8 cellular contexts compared by ENCODE assay signal in genomic region chr7:114930829-114931655, GRCh38. TPM values are rescaled to one million over a fixed set of nuclear protein-coding genes. Genes with fewer than 3 reads are reported as not detected.
A peak's percentile ranks its signal among the peaks of the same experiment; 100 is the strongest.
DNase-seq lines count a peak whose midpoint lies in the region; ATAC-seq and TF ChIP-seq lines count a peak whose summit lies in the region.

No MANE protein-coding gene starts in this region.

- H3K36me3 ChIP-seq in CD8-positive, alpha-beta memory T cell (ENCODE audit: insufficient read depth, low read length) = no peaks in the 10 kb centered on the region
- no peaks in the 10 kb centered on the region for H3K36me3 ChIP-seq in HUES64 (ENCODE audit: insufficient read depth, low read length)
- H3K36me3 ChIP-seq in ovary = no peaks in the 10 kb centered on the region

- ATAC-seq in GM21528 (IDR thresholded peaks at IDR 0.05; ENCODE audit: low FRiP score, unreplicated experiment) = peak; percentile 59

- peak overlapping the region; percentile 27 for H3K27ac ChIP-seq in CD8-positive, alpha-beta memory T cell (ENCODE audit: low read depth, low read length)
- H3K27ac ChIP-seq in HUES64 (ENCODE audit: low read depth, low read length) (peak overlapping the region; percentile 71), ovary (no peak overlapping the region)

- no peaks in the 10 kb centered on the region for H3K9me3 Mint-ChIP-seq in CD8-positive, alpha-beta memory T cell

- H3K27me3 Mint-ChIP-seq in CD8-positive, alpha-beta memory T cell = no peaks in the 10 kb centered on the region

- no peak for TF ChIP-seq EP300 in ovary (IDR thresholded peaks at IDR 0.05)

- H3K36me3 Mint-ChIP-seq in CD8-positive, alpha-beta memory T cell = peaks cover 0 to 4% (median 4%) of the 10 kb centered on the region in 3 donors

- peaks cover 92% of the 10 kb centered on the region for H3K4me1 ChIP-seq in CD8-positive, alpha-beta memory T cell (ENCODE audit: insufficient read depth, low read length)
- peaks cover 40% of the 10 kb centered on the region for H3K4me1 ChIP-seq in HUES64 (ENCODE audit: insufficient read depth, low read length)
- H3K4me1 ChIP-seq in ovary (ENCODE audit: insufficient read depth) = peaks cover 7% of the 10 kb centered on the region

- no peak overlapping the region; the same call in 1 of the 2 replicates for H3K9ac ChIP-seq in HUES64 (ENCODE audit: low read depth, low read length)

- H3K27ac Mint-ChIP-seq in CD8-positive, alpha-beta memory T cell = peak overlapping the region in 3 of 8 donors; percentile 84 to 97 (median 93)

- TF ChIP-seq CTCF in ovary (IDR thresholded peaks at IDR 0.05) = no peak

- H3K4me3 ChIP-seq in CD8-positive, alpha-beta memory T cell (ENCODE audit: low read length) = peak overlapping the region; percentile 47
- H3K4me3 ChIP-seq in HUES64 (ENCODE audit: low read length) (no peak overlapping the region), ovary (no peak overlapping the region)

- POLR2A ChIA-PET in CD8-positive, alpha-beta memory T cell (lab: Charles Lee) = interaction anchor here (2.0 kb wide), 1 partner anchor 8 kb away, joined by 5 read pairs; no protein-coding TSS in a partner anchor

- H3K4me1 Mint-ChIP-seq in CD8-positive, alpha-beta memory T cell = peaks cover 13 to 40% (median 36%) of the 10 kb centered on the region in 3 donors

- TF ChIP-seq POLR2A in ovary (IDR thresholded peaks at IDR 0.05) = no peak

- H3K27me3 ChIP-seq in CD8-positive, alpha-beta memory T cell (ENCODE audit: insufficient read depth, low read length, poor library complexity, severe bottlenecking) = no peaks in the 10 kb centered on the region
- H3K27me3 ChIP-seq in HUES64 (ENCODE audit: insufficient read depth, low read length) (no peaks in the 10 kb centered on the region), ovary (no peaks in the 10 kb centered on the region)

- CTCF ChIA-PET in CD8-positive, alpha-beta memory T cell (lab: Charles Lee) = interaction anchor here (1.2 to 1.3 kb wide), 2 partner anchors 55 to 66 kb away, joined by 3 read pairs; no protein-coding TSS in a partner anchor

- WGBS in HUES64 = 78% methylated on average over 4 of the region's 6 CpGs
- 50 to 61% (median 56%) methylated on average over 6 of the region's 6 CpGs for WGBS in ovary, 3 donors

- H3K9me3 ChIP-seq in CD8-positive, alpha-beta memory T cell (ENCODE audit: low read length) = no peaks in the 10 kb centered on the region
- H3K9me3 ChIP-seq in HUES64 (ENCODE audit: insufficient read depth, low read depth, low read length) = no peaks in the 10 kb centered on the region
- no peaks in the 10 kb centered on the region for H3K9me3 ChIP-seq in ovary

- intact Hi-C loops in ovary (cut with DNase I) = no loop called here

- DNase-seq in CD8-positive, alpha-beta memory T cell = no peak
- DNase-seq in fibroblast of gingiva (ENCODE audit: low read depth) (peak; percentile 39), kidney glomerular epithelial cell (lab: John Stamatoyannopoulos, UW) (no peak), ovary (no peak), DMS153 treated with DMSO at 0.1 percent for 48 hours (lab: John Stamatoyannopoulos, UW; ENCODE audit: unreplicated experiment) (no peak)
- no peak for DNase-seq in stimulated activated CD4-positive, alpha-beta T cell treated with anti-CD3 and anti-CD28 coated beads, Interleukin-12 subunit alpha, Interleukin-12 subunit beta, amount 100 ng/mL, for 4 hours

- peak overlapping the region in 1 of 7 donors; percentile 81 for H3K4me3 Mint-ChIP-seq in CD8-positive, alpha-beta memory T cell

RNA-seq across cellular contexts. Expression of gene MDFIC, which starts 9.1 kb away (rescaled TPM):
- total RNA-seq in CD8-positive, alpha-beta memory T cell = 100 to 1,000 TPM; 131 to 135 TPM
- polyA plus RNA-seq in CD8-positive, alpha-beta memory T cell = 125 TPM
- polyA plus RNA-seq in HUES64 (2013, experiment 1 of 2) = 14.1 TPM
- polyA plus RNA-seq in HUES64 (2013, experiment 2 of 2) = 18.4 TPM
- 10 to 100 TPM; 13.1 to 25.6 (median 17.9) TPM for total RNA-seq in ovary
- polyA plus RNA-seq in ovary = 10 to 100 TPM; 10.6 to 30.0 TPM

Comparison
In these comparisons a context has a peak if more than half of its experiments do, and no peak if none do; other contexts are left out.
1. H3K27ac ChIP-seq: peak in CD8-positive, alpha-beta memory T cell (single experiment) and HUES64 (single experiment); none in ovary (0 of 2).
2. RNA of gene MDFIC, which starts 9.1 kb away (total RNA-seq): 131 to 135 TPM in CD8-positive, alpha-beta memory T cell; 13.1 to 25.6 TPM in ovary; every median in the first group is over 4 times any median in the second.